9 cellular contexts compared by ENCODE assay signal in the genomic region with DNA sequence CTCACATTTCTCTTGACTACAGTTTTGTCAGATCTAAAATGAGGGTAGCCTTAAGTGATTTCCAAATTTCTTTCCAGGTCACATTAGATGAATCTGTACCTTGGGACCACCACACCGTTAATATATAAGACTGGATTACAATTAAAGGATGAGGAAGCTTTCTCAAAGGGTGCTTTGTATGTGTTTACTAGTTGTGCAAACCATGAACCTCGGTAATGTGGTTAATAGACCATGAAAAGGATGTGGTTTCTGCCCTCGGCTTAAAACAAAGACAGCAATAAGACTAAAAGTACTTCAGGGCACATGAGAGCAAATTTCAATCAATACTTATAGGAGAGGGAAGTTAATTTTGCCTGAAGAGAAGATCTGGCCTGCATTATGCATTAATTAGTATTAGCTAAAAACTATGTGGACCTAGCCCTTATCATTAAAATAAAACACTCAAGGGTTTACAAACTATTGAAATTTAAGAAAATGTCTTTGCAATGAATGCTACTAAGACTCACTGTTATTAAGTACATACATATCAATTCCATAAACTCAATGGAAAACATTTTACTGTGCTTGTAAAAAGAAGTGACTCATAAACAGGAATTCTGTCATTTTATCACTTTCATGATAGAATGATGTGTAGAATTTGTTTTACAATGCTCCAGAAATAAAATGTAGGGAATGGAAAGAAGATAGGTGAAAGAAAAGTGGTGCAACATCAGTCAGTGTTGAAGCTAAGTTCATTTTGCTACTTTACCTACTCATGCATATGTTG. TPM values are rescaled to one million over a fixed set of nuclear protein-coding genes. Genes with fewer than 3 reads are reported as not detected.
DNase-seq lines count a peak whose midpoint lies in the region; ATAC-seq and TF ChIP-seq lines count a peak whose summit lies in the region.
"Had no signal": no experiment of that assay in that cellular context is flagged by ENCODE, and none has a peak within 500 bp of the region (broad histone marks: within the 10 kb centered on the region; RNA-seq: fewer than 3 reads in every experiment).

No MANE protein-coding gene starts in this region.

- H3K23ac ChIP-seq in H9 (ENCODE audit: insufficient read length, low read depth, low read length), result no peak overlapping the region

- no peaks in the 10 kb centered on the region for H3K4me1 ChIP-seq in H9 (ENCODE audit: insufficient read depth, low read length)

- no peak overlapping the region for H4K91ac ChIP-seq in H9 (ENCODE audit: insufficient read length, low read depth, low read length)

- H3K27ac Mint-ChIP-seq in memory B cell (no peak overlapping the region), H9 (no peak overlapping the region)
- H3K27ac Mint-ChIP-seq: T-cell had no signal

- peak; percentile 21 for ATAC-seq in GM19468 (IDR thresholded peaks at IDR 0.05; ENCODE audit: extremely low read depth, unreplicated experiment)
- peak; percentile 42 for ATAC-seq in HG03565 (IDR thresholded peaks at IDR 0.05; ENCODE audit: unreplicated experiment)
- ATAC-seq in memory B cell (ENCODE audit: low read depth), result peak; percentile 65

- H3K36me3 Mint-ChIP-seq in memory B cell (peaks cover 2% of the 10 kb centered on the region), H9 (ENCODE audit: insufficient read depth in 1 of 3, low read depth in 3 of 3) (no peaks in the 10 kb centered on the region)

- H2BK20ac ChIP-seq in H9 (ENCODE audit: low read depth, low read length, poor library complexity, severe bottlenecking), result no peak overlapping the region

- POLR2A ChIA-PET in GM10248 (lab: Yijun Ruan, JAX), result no interaction called here

- no peaks in the 10 kb centered on the region for H3K79me1 ChIP-seq in H9 (ENCODE audit: insufficient read depth, low read depth, low read length, poor library complexity, severe bottlenecking)

- H3K14ac ChIP-seq in H9 (ENCODE audit: insufficient read depth, low read length), result no peak overlapping the region

- no peak overlapping the region for H2BK12ac ChIP-seq in H9 (ENCODE audit: insufficient read length, low read depth, low read length)

- no peak overlapping the region for H2BK120ac ChIP-seq in H9 (ENCODE audit: low read depth, low read length, poor library complexity, severe bottlenecking)

- H3K27me3 Mint-ChIP-seq in memory B cell, result no peaks in the 10 kb centered on the region
- H3K27me3 Mint-ChIP-seq in H9 (ENCODE audit: low read depth), result no peaks in the 10 kb centered on the region; the same call in 1 of the 2 replicates
- H3K27me3 Mint-ChIP-seq: T-cell had no signal

- H3K4me1 Mint-ChIP-seq in memory B cell (peaks cover 12% of the 10 kb centered on the region), H9 (peaks cover 0 to 10% of the 10 kb centered on the region in 2 experiments)

- TF ChIP-seq CTCF in GM10248 (IDR thresholded peaks at IDR 0.05; ENCODE audit: control extremely low read depth, extremely low read depth, low read depth, missing control alignments) (no peak), H9 (conservative IDR thresholded peaks at IDR 0.05) (no peak)

- no peak overlapping the region for H4K5ac ChIP-seq in H9 (ENCODE audit: insufficient read length, low read depth, low read length)

- no peaks in the 10 kb centered on the region for H3K27me3 ChIP-seq in H9 (ENCODE audit: insufficient read depth, low read length)

- H3K56ac ChIP-seq in H9 (ENCODE audit: insufficient read length, low read depth, low read length), result no peak overlapping the region

- no peak overlapping the region for H2BK15ac ChIP-seq in H9 (ENCODE audit: low read depth, low read length)

- H3K27ac ChIP-seq in H9 (ENCODE audit: insufficient read length, low read depth, low read length), result no peak overlapping the region

- no peaks in the 10 kb centered on the region for H3K79me2 ChIP-seq in H9 (ENCODE audit: insufficient read depth, low read length)

- peaks cover 3% of the 10 kb centered on the region for H3K23me2 ChIP-seq in H9 (ENCODE audit: insufficient read length, low read depth, low read length, poor library complexity, severe bottlenecking)

- DNase-seq in GM10248 (ENCODE audit: extremely low spot score), result peak; percentile 26
- DNase-seq in T-helper 22 cell (ENCODE audit: low read depth), result peak; percentile 11
- DNase-seq in memory B cell (ENCODE audit: low spot score in 2 of 2), result peak in 1 of 2 donors; percentile 50
- DNase-seq in activated naive CD4-positive, alpha-beta T cell treated with Interleukin-2 at 50 U/mL for 16 hours, result no peak
- DNase-seq in H9, result no peak
- DNase-seq in mesenteric fat pad (ENCODE audit: low spot score), result no peak

- H2BK5ac ChIP-seq in H9 (ENCODE audit: insufficient read length, low read length), result no peak overlapping the region

- no peak overlapping the region for H3K18ac ChIP-seq in H9 (ENCODE audit: insufficient read length, low read depth, low read length)

- no CpG with 5 or more reads among the region's 3 CpGs for WGBS in H9 (ENCODE audit: extremely low coverage, insufficient read length, low lambda C conversion rate)

- H3T11ph ChIP-seq in H9 (ENCODE audit: low read length), result no peak overlapping the region

- H4K8ac ChIP-seq in H9 (replicated peaks; ENCODE audit: insufficient read length, low read depth, low read length), result no peak overlapping the region

- H3K9me3 Mint-ChIP-seq in memory B cell (no peaks in the 10 kb centered on the region), H9 (no peaks in the 10 kb centered on the region; a peak in 1 of 5 replicates)
- H3K9me3 Mint-ChIP-seq: T-cell had no signal

- no peaks in the 10 kb centered on the region for H4K20me1 ChIP-seq in H9 (ENCODE audit: control insufficient read depth, insufficient read depth, insufficient read length)

- CTCF ChIA-PET in GM10248 (lab: Yijun Ruan, JAX), result interaction anchor here (0.6 to 4.7 kb wide), 7 partner anchors 9 to 703 kb away, joined by 3 to 25 read pairs (median 5); no protein-coding TSS in a partner anchor

- no peak overlapping the region for H3K9ac ChIP-seq in H9 (ENCODE audit: extremely low read depth, insufficient read length, low read length)

- no peak overlapping the region for H3K4me2 ChIP-seq in H9 (ENCODE audit: insufficient read depth, insufficient read length, low read length)

- no peaks in the 10 kb centered on the region for H3K9me3 ChIP-seq in H9 (ENCODE audit: control insufficient read depth, low read depth, low read length)

- no peak overlapping the region for H2AFZ ChIP-seq in H9 (ENCODE audit: low read length)

- H3K4me3 Mint-ChIP-seq in memory B cell (no peak overlapping the region), H9 (peak overlapping the region in 1 of 2 experiments; percentile 88; a peak in 3 of 5 replicates)
- H3K4me3 Mint-ChIP-seq: T-cell had no signal

- no peak overlapping the region for H2AK5ac ChIP-seq in H9 (ENCODE audit: insufficient read length, low read length)

- no peak overlapping the region for H3K4ac ChIP-seq in H9 (ENCODE audit: low read depth, low read length)

RNA-seq across cellular contexts. Expression of a gene that starts 0.9 kb away (rescaled TPM):
- total RNA-seq in H9 (2021) (11.7 and 14.9 TPM in 2 replicates), mesenteric fat pad (53.4 TPM)

Comparison
In these comparisons a context has a peak if more than half of its experiments do, and no peak if none do; other contexts are left out.
1. DNase-seq: peak in GM10248 (single experiment) and T-helper 22 cell (single experiment); none in activated naive CD4-positive, alpha-beta T cell treated with Interleukin-2 at 50 U/mL for 16 hours (single experiment), H9 (single experiment) and mesenteric fat pad (single experiment).
2. Peak in every context shown above with its lines, with median percentiles within 50 percentile points of each other: ATAC-seq.